9 cellular contexts compared by ENCODE assay signal in the genomic region with DNA sequence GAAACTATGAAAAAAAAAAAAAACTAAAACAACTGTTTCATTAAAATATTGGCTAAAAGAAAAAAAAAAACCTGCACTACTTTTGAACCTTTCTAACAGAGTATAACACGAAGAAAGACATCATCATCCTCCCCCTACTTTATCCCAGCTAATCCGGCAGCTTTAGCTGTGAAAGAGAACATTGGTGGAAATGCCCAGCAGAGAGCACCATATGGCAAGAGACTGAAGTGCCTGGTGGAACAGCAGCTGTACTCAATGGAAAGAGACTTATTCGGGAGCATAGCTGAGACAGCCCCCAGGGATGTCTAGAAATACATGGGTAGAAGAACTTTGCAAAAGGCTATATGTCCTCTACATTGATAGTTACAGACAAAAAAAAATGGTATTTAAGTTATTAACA. TPM values are rescaled to one million over a fixed set of nuclear protein-coding genes. Genes with fewer than 3 reads are reported as not detected.
DNase-seq lines count a peak whose midpoint lies in the region; ATAC-seq and TF ChIP-seq lines count a peak whose summit lies in the region.
"Had no signal": no experiment of that assay in that cellular context is flagged by ENCODE, and none has a peak within 500 bp of the region (broad histone marks: within the 10 kb centered on the region; RNA-seq: fewer than 3 reads in every experiment).

No MANE protein-coding gene starts in this region.

- no peaks in the 10 kb centered on the region for H3K27me3 Mint-ChIP-seq in endothelial cell (ENCODE audit: unreplicated experiment)
- H3K27me3 Mint-ChIP-seq: IgD-negative memory B cell had no signal

- H3K9me3 Mint-ChIP-seq in endothelial cell (ENCODE audit: unreplicated experiment), result no peaks in the 10 kb centered on the region

- H3K4me3 Mint-ChIP-seq in endothelial cell (ENCODE audit: unreplicated experiment), result no peak overlapping the region
- H3K4me3 Mint-ChIP-seq: IgD-negative memory B cell had no signal

- ATAC-seq in HG02798 (IDR thresholded peaks at IDR 0.05; ENCODE audit: poor library complexity, unreplicated experiment), result no peak

- H3K27ac Mint-ChIP-seq in endothelial cell (ENCODE audit: unreplicated experiment), result no peak overlapping the region

- no peaks in the 10 kb centered on the region for H3K4me1 Mint-ChIP-seq in endothelial cell (ENCODE audit: unreplicated experiment)

- TF ChIP-seq CTCF in endothelial cell (IDR thresholded peaks at IDR 0.05; ENCODE audit: unreplicated experiment), result no peak

- H3K36me3 Mint-ChIP-seq in endothelial cell (ENCODE audit: low read depth, unreplicated experiment), result no peaks in the 10 kb centered on the region
- H3K36me3 Mint-ChIP-seq: IgD-negative memory B cell had no signal

- DNase-seq in NCI-H1092 treated with DMSO at 0.1 percent for 48 hours (lab: John Stamatoyannopoulos, UW) (peak; percentile 22), NCI-H1092 (lab: John Stamatoyannopoulos, UW) (no peak), NCI-H510A (lab: John Stamatoyannopoulos, UW) (peak; percentile 0), endothelial cell (ENCODE audit: low spot score) (peak; percentile 37), putamen (ENCODE audit: low spot score) (peak; percentile 19), 8988T (no peak)
- DNase-seq in activated CD4-positive, alpha-beta T cell treated with anti-CD3 and anti-CD28 coated beads, Interleukin-2, amount 50 U/mL, for 1 hour, result no peak

RNA-seq across cellular contexts. Expression of gene STPG2, which starts 30.3 kb away (rescaled TPM):
- total RNA-seq in endothelial cell (ENCODE audit: unreplicated experiment), result 2.5 TPM

Comparison
In these comparisons a context has a peak if more than half of its experiments do, and no peak if none do; other contexts are left out.
1. DNase-seq: peak in NCI-H1092 treated with DMSO at 0.1 percent for 48 hours (single experiment), NCI-H510A (single experiment), endothelial cell (single experiment) and putamen (single experiment); none in NCI-H1092 (single experiment), 8988T (single experiment) and activated CD4-positive, alpha-beta T cell treated with anti-CD3 and anti-CD28 coated beads, Interleukin-2, amount 50 U/mL, for 1 hour (single experiment).